ENCODE assay signal across 18 cellular contexts in the genomic region with DNA sequence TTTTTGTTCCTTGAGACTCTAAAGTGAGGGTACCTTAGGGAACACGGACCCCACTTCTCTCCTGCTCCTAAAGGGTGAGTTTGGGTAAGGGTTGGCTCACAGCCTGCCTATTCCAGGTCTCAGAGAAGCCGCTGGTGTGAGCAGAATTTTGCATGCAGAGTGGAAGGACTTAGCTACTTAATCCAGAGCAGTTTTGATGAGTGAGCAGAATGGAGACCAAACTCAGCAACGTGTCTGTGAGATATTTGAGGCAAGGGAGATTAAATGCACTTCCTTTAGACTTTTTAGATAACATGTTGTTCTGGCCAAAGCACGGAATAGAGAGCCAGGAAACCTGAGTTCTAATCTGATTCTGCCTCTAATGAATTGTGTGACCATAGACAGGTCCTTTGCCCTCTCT. TPM values are rescaled to one million over a fixed set of nuclear protein-coding genes. Genes with fewer than 3 reads are reported as not detected.
DNase-seq lines count a peak whose midpoint lies in the region; ATAC-seq, FAIRE-seq and TF ChIP-seq lines count a peak whose summit lies in the region.
"Had no signal": no experiment of that assay in that cellular context is flagged by ENCODE, and none has a peak within 500 bp of the region (broad histone marks: within the 10 kb centered on the region; RNA-seq: fewer than 3 reads in every experiment).

No MANE protein-coding gene starts in this region.

- H3K27me3 ChIP-seq in A673 (replicated peaks; ENCODE audit: insufficient read depth, low read depth, low read length, poor library complexity) (no peaks in the 10 kb centered on the region), GM12878 (replicated peaks in 1 of 2; ENCODE audit: control insufficient read depth in 2 of 2, insufficient read depth in 2 of 2, low read length in 1 of 2) (no peaks in the 10 kb centered on the region)

- no TSS peak for BruUV-seq in A673 (replicated peaks; lab: Mats Ljungman, UMichigan)
- BruUV-seq in GM12878 (replicated peaks; lab: Mats Ljungman, UMichigan), result TSS peak; percentile 22

- POLR2A ChIA-PET in A673 (lab: Charles Lee; ENCODE audit: low non-redundant PET) (interaction anchor here (0.6 kb wide), 1 partner anchor 194 kb away, joined by 4 read pairs; no protein-coding TSS in a partner anchor), GM12878 (lab: Charles Lee) (no interaction called here)

- H3K4me3 ChIP-seq in A673 (ENCODE audit: low read depth, low read length, poor library complexity, severe bottlenecking) (no peak overlapping the region), GM12878 (no peak overlapping the region)
- H3K4me3 ChIP-seq: GM23338 had no signal

- CTCF ChIA-PET in A673 (lab: Charles Lee), result interaction anchor here (1.1 kb wide), 1 partner anchor 236 kb away, joined by 3 read pairs; no protein-coding TSS in a partner anchor
- CTCF ChIA-PET in GM12878 (lab: Yijun Ruan, JAX), result interaction anchor here (0.6 to 1.1 kb wide), 2 partner anchors 12 to 907 kb away, joined by 3 read pairs; no protein-coding TSS in a partner anchor

- TF ChIP-seq CTCF in A673 (conservative IDR thresholded peaks at IDR 0.05; ENCODE audit: low read depth, low read length), result no peak
- TF ChIP-seq CTCF in GM12878 (IDR thresholded peaks at IDR 0.05 in 2 of 3, conservative IDR thresholded peaks at IDR 0.05 in 1 of 3; ENCODE audit: control insufficient read depth in 2 of 3, extremely low read depth in 1 of 3, insufficient read depth in 1 of 3, low read depth in 3 of 3, low read length in 3 of 3), result no peak

- no peak for ATAC-seq in GM12878
- ATAC-seq: GM23338 had no signal

- SMC1A ChIA-PET in GM12878 (lab: Charles Lee; ENCODE audit: uncharacterized antibody, unreplicated experiment), result no interaction called here

- no peaks in the 10 kb centered on the region for H3K79me2 ChIP-seq in GM12878 (ENCODE audit: control insufficient read depth, insufficient read depth, low read length)

- H3K36me3 ChIP-seq in A673 (ENCODE audit: insufficient read depth, low read length, poor library complexity, severe bottlenecking), result no peaks in the 10 kb centered on the region
- H3K36me3 ChIP-seq in GM12878 (ENCODE audit: control insufficient read depth in 2 of 2, insufficient read depth in 2 of 2, low read length in 1 of 2), result no peaks in the 10 kb centered on the region

- DNase-seq in A673 (ENCODE audit: low spot score) (peak; percentile 14), RPMI8226 (peak; percentile 74), GM12878 (ENCODE audit: low read depth, low spot score) (no peak), frontal cortex (ENCODE audit: low spot score in 2 of 2) (no peak), NCI-H748 (lab: John Stamatoyannopoulos, UW; ENCODE audit: unreplicated experiment) (no peak), UCSD-AML1 (lab: John Stamatoyannopoulos, UW; ENCODE audit: unreplicated experiment) (no peak)
- DNase-seq: AML-193; Caco-2; CD4-positive, alpha-beta T cell; HCEC 1CT had no signal

- no peak overlapping the region for H2AFZ ChIP-seq in GM12878 (ENCODE audit: control insufficient read depth, low read depth, low read length)
- H2AFZ ChIP-seq: GM23338 had no signal

- no peak for TF ChIP-seq RAD21 in GM12878 (IDR thresholded peaks at IDR 0.05; ENCODE audit: insufficient read depth, low read depth, low read length)

- H3K4me1 ChIP-seq in A673 (ENCODE audit: insufficient read depth, low read length, poor library complexity, severe bottlenecking) (peaks cover 17% of the 10 kb centered on the region), GM12878 (ENCODE audit: control insufficient read depth, insufficient read depth, low read length) (peaks cover 11% of the 10 kb centered on the region)

- H3K9me3 ChIP-seq in A673 (ENCODE audit: low read depth, low read length, poor library complexity, severe bottlenecking) (no peaks in the 10 kb centered on the region), GM12878 (replicated peaks; ENCODE audit: control insufficient read depth, insufficient read depth, low read length) (no peaks in the 10 kb centered on the region)
- H3K9me3 ChIP-seq: Caco-2 had no signal

- RAD21 ChIA-PET in GM12878 (lab: Charles Lee; ENCODE audit: unreplicated experiment), result no interaction called here

- peak overlapping the region; percentile 33 for H3K27ac ChIP-seq in A673 (ENCODE audit: low read depth, low read length, poor library complexity, severe bottlenecking)
- no peak overlapping the region for H3K27ac ChIP-seq in GM12878 (ENCODE audit: control insufficient read depth, insufficient read depth)
- H3K27ac ChIP-seq: C4-2B had no signal

- no peak for TF ChIP-seq EP300 in GM12878 (IDR thresholded peaks at IDR 0.05; ENCODE audit: borderline replicate concordance in 1 of 2, control insufficient read depth in 1 of 2, low read depth in 2 of 2, low read length in 2 of 2)

- 42% methylated on average over 4 of the region's 4 CpGs for WGBS in GM12878 (ENCODE audit: insufficient coverage, insufficient replicate concordance, low lambda C conversion rate, missing lambda C conversion rate)

- in situ Hi-C loops in GM12878 (cut with MboI), result no loop called here

- no peaks in the 10 kb centered on the region for H4K20me1 ChIP-seq in GM12878 (ENCODE audit: control insufficient read depth, insufficient read depth)

- H3K4me2 ChIP-seq in GM12878 (ENCODE audit: control insufficient read depth, insufficient read depth), result no peak overlapping the region
- H3K4me2 ChIP-seq: GM23338 had no signal

- FAIRE-seq in GM12878 (lab: Jason Lieb, UNC), result no peak
- no peak for FAIRE-seq in frontal cortex (lab: Jason Lieb, UNC)
- FAIRE-seq: D721Med, G401.6, GM12892, GM18507, H54, HTR-8/SVneo had no signal

- TF ChIP-seq POLR2A in GM12878 (IDR thresholded peaks at IDR 0.05; ENCODE audit: low read depth, low read length), result no peak

- no peak overlapping the region for H3K9ac ChIP-seq in GM12878 (ENCODE audit: control insufficient read depth, insufficient read depth, low read length)

- intact Hi-C loops in A673 (cut with micrococcal nuclease; ENCODE audit: unreplicated experiment), result no loop called here
- intact Hi-C loops in GM12878 (cut with micrococcal nuclease; ENCODE audit: unreplicated experiment), result no loop called here

TF ChIP-seq in GM12878, 131 proteins besides CTCF, POLR2A, EP300 and RAD21:
- TF ChIP-seq SUZ12 (IDR thresholded peaks at IDR 0.05; ENCODE audit: unreplicated experiment) (no peak), BRCA1 (IDR thresholded peaks at IDR 0.05; ENCODE audit: low read depth, low read length) (no peak), EED (IDR thresholded peaks at IDR 0.05; ENCODE audit: low read depth) (no peak), JUND (IDR thresholded peaks at IDR 0.05; ENCODE audit: low read depth, low read length) (no peak), SREBF2 (IDR thresholded peaks at IDR 0.05; ENCODE audit: low read length) (no peak)

RNA-seq across cellular contexts. Expression of a gene that starts 5.1 kb away (rescaled TPM):
- total RNA-seq in A673 (2021) (4.9 and 6.4 TPM in 2 replicates), GM12878 (2014; rRNA removed) (2.9 and 3.3 TPM in 2 replicates), GM12878 (2014; rRNA removed; fragmentation: Illumina TruSeq; extraction: Trizol) (2.8 and 3.3 TPM in 2 replicates), GM12878 (2021) (4.5 and 5.8 TPM in 2 replicates), frontal cortex (1.6 TPM)
- 19.8 and 23.8 TPM in 2 replicates for total RNA-seq in GM12878 (2013; cell fraction: nucleolus; rRNA removed)
- 4.9 TPM for polyA plus RNA-seq in GM12878 (2011; ENCODE audit: low read depth)
- polyA plus RNA-seq in GM12878 (2011; rRNA removed) (3.9 and 4.4 TPM in 2 replicates), GM12878 (2014; fragmentation: Illumina TruSeq; extraction: Trizol) (4.3 and 4.9 TPM in 2 replicates), GM12878 (2014; fragmentation: Nextera tagmentation; extraction: Ambion mirVana) (1 to 10 TPM; 1.4 to 2.3 TPM), GM12878 (2014; rRNA removed) (2.8 and 4.7 TPM in 2 replicates), GM12878 (2016; fragmentation: Nextera tagmentation; extraction: Ambion mirVana) (1 to 10 TPM; 1.7 to 3.2 TPM)
- polyA plus RNA-seq in GM12878 (2011; cell fraction: cytosol; rRNA removed), result 3.2 and 4.5 TPM in 2 replicates
- 3.9 and 5.7 TPM in 2 replicates for polyA plus RNA-seq in GM12878 (2011; cell fraction: nucleus; rRNA removed)
- polyA plus RNA-seq in GM12878 (2012), result 7.3 and 7.7 TPM in 2 replicates
- 5.7 and 6.4 TPM in 2 replicates for polyA minus RNA-seq in GM12878 (2011; rRNA and poly(A)+ RNA removed)
- polyA minus RNA-seq in GM12878 (2011; cell fraction: cytosol; rRNA and poly(A)+ RNA removed), result 1.5 and 1.8 TPM in 2 replicates
- polyA minus RNA-seq in GM12878 (2011; cell fraction: nucleus; rRNA and poly(A)+ RNA removed), result 5.2 and 8.6 TPM in 2 replicates

RNA-seq across cellular contexts. Expression of a gene that starts 15.9 kb away (rescaled TPM):
- total RNA-seq in A673 (2021) (38.0 and 39.9 TPM in 2 replicates), GM12878 (2014; rRNA removed) (36.8 and 39.3 TPM in 2 replicates), GM12878 (2014; rRNA removed; fragmentation: Illumina TruSeq; extraction: Trizol) (39.4 and 40.4 TPM in 2 replicates), GM12878 (2021) (40.7 and 42.0 TPM in 2 replicates), frontal cortex (17.5 TPM)
- total RNA-seq in GM12878 (2013; cell fraction: nucleolus; rRNA removed), result 108 and 123 TPM in 2 replicates
- polyA plus RNA-seq in GM12878 (2011; ENCODE audit: low read depth), result 26.2 TPM
- polyA plus RNA-seq in GM12878 (2011; rRNA removed) (76.9 and 93.4 TPM in 2 replicates), GM12878 (2014; fragmentation: Illumina TruSeq; extraction: Trizol) (53.7 and 68.1 TPM in 2 replicates), GM12878 (2014; fragmentation: Nextera tagmentation; extraction: Ambion mirVana) (10 to 100 TPM; 39.4 to 41.9 TPM), GM12878 (2014; rRNA removed) (47.5 and 53.4 TPM in 2 replicates), GM12878 (2016; fragmentation: Nextera tagmentation; extraction: Ambion mirVana) (10 to 100 TPM; 69.3 to 74.4 TPM)
- polyA plus RNA-seq in GM12878 (2011; cell fraction: cytosol; rRNA removed), result 55.4 and 58.2 TPM in 2 replicates
- polyA plus RNA-seq in GM12878 (2011; cell fraction: nucleus; rRNA removed), result 48.6 and 54.8 TPM in 2 replicates
- 24.6 and 28.8 TPM in 2 replicates for polyA plus RNA-seq in GM12878 (2012)
- polyA minus RNA-seq in GM12878 (2011; rRNA and poly(A)+ RNA removed), result 57.6 and 79.1 TPM in 2 replicates
- 19.1 and 27.4 TPM in 2 replicates for polyA minus RNA-seq in GM12878 (2011; cell fraction: cytosol; rRNA and poly(A)+ RNA removed)
- 35.9 and 74.2 TPM in 2 replicates for polyA minus RNA-seq in GM12878 (2011; cell fraction: nucleus; rRNA and poly(A)+ RNA removed)

Comparison
In these comparisons a context has a peak if more than half of its experiments do, and no peak if none do; other contexts are left out.
1. DNase-seq: peak in A673 (single experiment) and RPMI8226 (single experiment); none in GM12878 (single experiment), frontal cortex (0 of 2), NCI-H748 (single experiment) and UCSD-AML1 (single experiment).